In genomic region chr13:51646041-51646670, GRCh38 we compare ENCODE assay signal across 11 cellular contexts.
DNase-seq lines count a peak whose midpoint lies in the region; ATAC-seq, FAIRE-seq and TF ChIP-seq lines count a peak whose summit lies in the region.
"Had no signal": no experiment of that assay in that cellular context is flagged by ENCODE, and none has a peak within 500 bp of the region (broad histone marks: within the 10 kb centered on the region; RNA-seq: fewer than 3 reads in every experiment).

No MANE protein-coding gene starts in this region.

- H3K4me1 Mint-ChIP-seq in astrocyte (ENCODE audit: low read depth, unreplicated experiment) = peaks cover 40% of the 10 kb centered on the region

- H3K27ac Mint-ChIP-seq in astrocyte (ENCODE audit: unreplicated experiment) = peak overlapping the region; percentile 93
- H3K27ac Mint-ChIP-seq: nephron had no signal

- no peak overlapping the region for H2BK15ac ChIP-seq in mesendoderm (replicated peaks; ENCODE audit: low read depth)

- H3K9me3 Mint-ChIP-seq in astrocyte (ENCODE audit: unreplicated experiment) = no peaks in the 10 kb centered on the region
- H3K9me3 Mint-ChIP-seq: nephron had no signal

- H2AK5ac ChIP-seq in mesendoderm (ENCODE audit: low read length) = no peak overlapping the region

- 83% methylated on average over 10 of the region's 10 CpGs for WGBS in right cardiac atrium
- no CpG with 5 or more reads among the region's 10 CpGs for WGBS in mesendoderm (ENCODE audit: extremely low coverage, insufficient coverage, low lambda C conversion rate)
- 84% methylated on average over 10 of the region's 10 CpGs for WGBS in transverse colon (ENCODE audit: low coverage in 1 of 2), 2 donors

- peaks cover 13% of the 10 kb centered on the region for H3K79me1 ChIP-seq in mesendoderm (ENCODE audit: low read length)

- no peak overlapping the region for H2AFZ ChIP-seq in astrocyte (ENCODE audit: low read depth, low read length)

- no peaks in the 10 kb centered on the region for H3K27me3 Mint-ChIP-seq in astrocyte (ENCODE audit: low read depth, unreplicated experiment)

- in situ Hi-C loops in transverse colon (cut with MboI; ENCODE audit: low pct_ligation_motif_present in 1 of 4, low pct_unique_long_range_greater_than_20kb in 1 of 4, low sequenced_read_pairs in 3 of 4) = no loop called here

- peak overlapping the region; percentile 4 for H3K4me3 Mint-ChIP-seq in astrocyte (ENCODE audit: unreplicated experiment)
- H3K4me3 Mint-ChIP-seq: nephron had no signal

- no peak for FAIRE-seq in astrocyte (lab: Jason Lieb, UNC)

- no peak for TF ChIP-seq CTCF in right atrium auricular region (IDR thresholded peaks at IDR 0.05)
- no peak for TF ChIP-seq CTCF in astrocyte (IDR thresholded peaks at IDR 0.05; ENCODE audit: insufficient read depth, low read depth, low read length)
- no peak for TF ChIP-seq CTCF in foreskin keratinocyte (conservative IDR thresholded peaks at IDR 0.05)
- TF ChIP-seq CTCF in transverse colon (IDR thresholded peaks at IDR 0.05) = no peak

- no peak for TF ChIP-seq POLR2A in transverse colon (IDR thresholded peaks at IDR 0.05)

- intact Hi-C loops in right cardiac atrium (cut with DNase I) = no loop called here
- intact Hi-C loops in transverse colon (cut with DNase I; ENCODE audit: low total_unique reads) = no loop called here

- ATAC-seq in right cardiac atrium (peak in 1 of 2 donors; percentile 23), foreskin keratinocyte (no peak), GM18520 (IDR thresholded peaks at IDR 0.05; ENCODE audit: unreplicated experiment) (no peak)

- DNase-seq in right cardiac atrium (no peak), right atrium auricular region (ENCODE audit: low spot score) (no peak), astrocyte (ENCODE audit: low read depth) (no peak), mesendoderm (peak; percentile 12), NCI-H1436 (lab: John Stamatoyannopoulos, UW) (no peak), foreskin keratinocyte (no peak), transverse colon (no peak)
- DNase-seq: NCI-H446 treated with DMSO at 0.1 percent for 48 hours had no signal

- no peak overlapping the region for H3K18ac ChIP-seq in mesendoderm (ENCODE audit: low read length)

- no peak overlapping the region for H3K4ac ChIP-seq in mesendoderm (ENCODE audit: low read depth, low read length)

- no peak overlapping the region for H3K4me3 ChIP-seq in right cardiac atrium (ENCODE audit: low read length)
- H3K4me3 ChIP-seq in right atrium auricular region = no peak overlapping the region
- no peak overlapping the region for H3K4me3 ChIP-seq in astrocyte (ENCODE audit: insufficient read depth, low read depth, low read length)
- no peak overlapping the region for H3K4me3 ChIP-seq in mesendoderm (ENCODE audit: low read length)
- H3K4me3 ChIP-seq in transverse colon = no peak overlapping the region

- peaks cover 4% of the 10 kb centered on the region for H4K20me1 ChIP-seq in astrocyte (ENCODE audit: insufficient read depth, low read length)

- no peak overlapping the region for H2BK5ac ChIP-seq in mesendoderm (ENCODE audit: low read length)

- H3K27ac ChIP-seq in right cardiac atrium (ENCODE audit: low read length) = peak overlapping the region; percentile 9
- no peak overlapping the region for H3K27ac ChIP-seq in right atrium auricular region
- H3K27ac ChIP-seq in astrocyte (ENCODE audit: low read depth, low read length) = peak overlapping the region; percentile 93
- no peak overlapping the region for H3K27ac ChIP-seq in mesendoderm (ENCODE audit: low read depth, low read length)
- H3K27ac ChIP-seq in foreskin keratinocyte = no peak overlapping the region
- H3K27ac ChIP-seq in transverse colon = no peak overlapping the region
- H3K27ac ChIP-seq: C4-2B had no signal

- H3K23ac ChIP-seq in mesendoderm (ENCODE audit: low read length) = peak overlapping the region; percentile 67

- H3K27me3 ChIP-seq in right cardiac atrium (ENCODE audit: control insufficient read depth, insufficient read depth) (no peaks in the 10 kb centered on the region), right atrium auricular region (no peaks in the 10 kb centered on the region), astrocyte (ENCODE audit: insufficient read depth, low read length) (no peaks in the 10 kb centered on the region), mesendoderm (ENCODE audit: insufficient read depth, low read length, poor library complexity) (no peaks in the 10 kb centered on the region), foreskin keratinocyte (no peaks in the 10 kb centered on the region), transverse colon (no peaks in the 10 kb centered on the region)

- peaks cover 20% of the 10 kb centered on the region for H3K4me1 ChIP-seq in right cardiac atrium (ENCODE audit: control insufficient read depth, insufficient read depth, low read length)
- peaks cover 0 to 32% of the 10 kb centered on the region in 2 donors for H3K4me1 ChIP-seq in right atrium auricular region
- H3K4me1 ChIP-seq in astrocyte (ENCODE audit: insufficient read depth, low read length) = peaks cover 37% of the 10 kb centered on the region
- peaks cover 17% of the 10 kb centered on the region for H3K4me1 ChIP-seq in mesendoderm (ENCODE audit: control insufficient read depth, low read depth, low read length)
- peaks cover 34% of the 10 kb centered on the region for H3K4me1 ChIP-seq in foreskin keratinocyte
- H3K4me1 ChIP-seq in transverse colon = peaks cover 0 to 28% (median 7%) of the 10 kb centered on the region in 4 donors

- H3K36me3 ChIP-seq in right atrium auricular region (no peaks in the 10 kb centered on the region), astrocyte (ENCODE audit: insufficient read depth, low read length) (no peaks in the 10 kb centered on the region), mesendoderm (ENCODE audit: control insufficient read depth, insufficient read depth, low read length) (no peaks in the 10 kb centered on the region), transverse colon (no peaks in the 10 kb centered on the region)

- H3K36me3 Mint-ChIP-seq in astrocyte (ENCODE audit: low read depth, unreplicated experiment) = no peaks in the 10 kb centered on the region

- H3K56ac ChIP-seq in mesendoderm (ENCODE audit: low read length) = peak overlapping the region; percentile 0

- no peak for TF ChIP-seq EP300 in transverse colon (IDR thresholded peaks at IDR 0.05; ENCODE audit: low read depth)

- peak overlapping the region; percentile 69 for H3K9ac ChIP-seq in astrocyte (ENCODE audit: low read length)
- no peak overlapping the region for H3K9ac ChIP-seq in mesendoderm (ENCODE audit: low read length)

- no peak overlapping the region for H2BK120ac ChIP-seq in mesendoderm (ENCODE audit: low read depth, low read length)

- no peak overlapping the region for H4K8ac ChIP-seq in mesendoderm (ENCODE audit: low read depth, low read length)

- H4K5ac ChIP-seq in mesendoderm (ENCODE audit: low read length) = no peak overlapping the region

- H3K9me3 ChIP-seq in right cardiac atrium (ENCODE audit: control insufficient read depth, low read length) (no peaks in the 10 kb centered on the region), right atrium auricular region (no peaks in the 10 kb centered on the region), astrocyte (ENCODE audit: insufficient read depth, low read depth, low read length) (no peaks in the 10 kb centered on the region), transverse colon (no peaks in the 10 kb centered on the region)

- peak overlapping the region; percentile 79 for H3K4me2 ChIP-seq in astrocyte (ENCODE audit: low read length)
- H3K4me2 ChIP-seq in mesendoderm (ENCODE audit: low read length) = no peak overlapping the region

- H3K79me2 ChIP-seq in astrocyte (ENCODE audit: insufficient read depth, low read length) (peaks cover 46% of the 10 kb centered on the region), mesendoderm (ENCODE audit: control insufficient read depth, insufficient read depth, low read length) (peaks cover 19% of the 10 kb centered on the region)

Comparison
In these comparisons a context has a peak if more than half of its experiments do, and no peak if none do; other contexts are left out.
1. H3K27ac ChIP-seq: peak in right cardiac atrium (single experiment) and astrocyte (single experiment); none in right atrium auricular region (0 of 2), mesendoderm (single experiment), foreskin keratinocyte (single experiment) and transverse colon (0 of 4).